23 cellular contexts compared by ENCODE assay signal in the genomic region with DNA sequence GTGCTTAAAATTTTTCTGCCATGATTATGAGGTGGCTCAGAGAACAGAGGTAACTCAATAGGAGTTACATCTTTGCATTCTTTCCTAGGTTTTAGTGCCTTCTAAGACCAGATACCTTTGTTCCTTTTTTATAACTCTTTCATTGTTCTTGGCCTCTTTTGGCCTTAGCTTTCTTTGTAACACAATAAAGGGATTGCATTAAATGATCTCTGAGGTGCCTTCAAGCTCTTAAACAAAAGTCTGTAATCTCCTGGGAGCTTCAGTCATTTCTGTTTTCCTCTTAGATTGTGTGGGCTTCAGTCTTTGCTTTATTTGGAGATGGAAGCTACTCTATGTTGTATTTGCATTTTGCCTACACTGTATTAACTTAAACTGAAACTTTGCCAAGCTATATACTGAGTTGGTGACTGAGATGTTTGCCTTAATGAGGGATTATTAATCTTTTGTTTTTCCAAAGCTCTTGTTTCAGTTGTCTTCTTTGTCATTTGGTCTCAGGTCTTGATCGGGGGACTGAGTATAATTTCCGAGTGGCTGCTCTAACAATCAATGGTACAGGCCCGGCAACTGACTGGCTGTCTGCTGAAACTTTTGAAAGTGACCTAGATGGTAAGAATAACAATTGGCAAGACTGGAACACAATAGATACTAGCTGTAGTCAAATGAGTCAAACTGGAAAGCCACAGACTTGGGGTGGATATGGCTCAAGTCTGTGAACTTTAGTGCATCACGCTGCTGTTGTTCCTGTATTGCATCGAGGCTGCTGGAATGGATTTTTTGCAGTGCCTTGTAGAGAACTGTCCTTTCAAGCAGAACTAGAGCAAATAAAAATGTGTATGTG.
DNase-seq lines count a peak whose midpoint lies in the region; ATAC-seq and TF ChIP-seq lines count a peak whose summit lies in the region.
"Had no signal": no experiment of that assay in that cellular context is flagged by ENCODE, and none has a peak within 500 bp of the region (broad histone marks: within the 10 kb centered on the region; RNA-seq: fewer than 3 reads in every experiment).

No MANE protein-coding gene starts in this region.

- no peaks in the 10 kb centered on the region for H3K79me2 ChIP-seq in neural progenitor cell (ENCODE audit: low read depth)

- peaks cover 9% of the 10 kb centered on the region for H3K4me1 ChIP-seq in neural progenitor cell
- H3K4me1 ChIP-seq: A549, heart right ventricle, psoas muscle, vagina had no signal

- no peak overlapping the region for H3K4me3 Mint-ChIP-seq in activated CD8-positive, alpha-beta T cell treated with anti-CD3 and anti-CD28 coated beads for 36 hours
- no peak overlapping the region for H3K4me3 Mint-ChIP-seq in activated CD8-positive, alpha-beta T cell treated with anti-CD3 and anti-CD28 coated beads, Interleukin-2, amount 10 ng/mL, durations not matched to agents 7 days and 5 days
- H3K4me3 Mint-ChIP-seq in neural progenitor cell (no peak overlapping the region), osteocyte (ENCODE audit: unreplicated experiment) (no peak overlapping the region)
- H3K4me3 Mint-ChIP-seq: central memory CD8-positive, alpha-beta T cell; naive thymus-derived CD4-positive, alpha-beta T cell had no signal

- no peak overlapping the region for H2AFZ ChIP-seq in neural progenitor cell (replicated peaks)

- CTCF ChIA-PET in activated CD8-positive, alpha-beta T cell treated with anti-CD3 and anti-CD28 coated beads for 36 hours (lab: Charles Lee): interaction anchor here (1.0 to 2.1 kb wide), 4 partner anchors 8 to 18 kb away, joined by 3 to 12 read pairs (median 4); no protein-coding TSS in a partner anchor
- CTCF ChIA-PET in activated CD8-positive, alpha-beta T cell treated with anti-CD3 and anti-CD28 coated beads, Interleukin-2, amount 10 ng/mL, durations not matched to agents 7 days and 5 days (lab: Charles Lee): interaction anchor here (0.9 to 1.9 kb wide), 6 partner anchors 9 to 17 kb away, joined by 3 to 6 read pairs (median 4); no protein-coding TSS in a partner anchor

- H3K27ac Mint-ChIP-seq in activated CD8-positive, alpha-beta T cell treated with anti-CD3 and anti-CD28 coated beads for 36 hours: no peak overlapping the region
- no peak overlapping the region for H3K27ac Mint-ChIP-seq in activated CD8-positive, alpha-beta T cell treated with anti-CD3 and anti-CD28 coated beads, Interleukin-2, amount 10 ng/mL, durations not matched to agents 7 days and 5 days
- H3K27ac Mint-ChIP-seq in neural progenitor cell (no peak overlapping the region), osteocyte (ENCODE audit: unreplicated experiment) (no peak overlapping the region)
- H3K27ac Mint-ChIP-seq: naive thymus-derived CD4-positive, alpha-beta T cell had no signal

- no peaks in the 10 kb centered on the region for H3K27me3 ChIP-seq in neural progenitor cell
- H3K27me3 ChIP-seq: heart right ventricle, vagina had no signal

- H3K36me3 Mint-ChIP-seq in activated CD8-positive, alpha-beta T cell treated with anti-CD3 and anti-CD28 coated beads for 36 hours (ENCODE audit: low read depth): no peaks in the 10 kb centered on the region
- H3K36me3 Mint-ChIP-seq in activated CD8-positive, alpha-beta T cell treated with anti-CD3 and anti-CD28 coated beads, Interleukin-2, amount 10 ng/mL, durations not matched to agents 7 days and 5 days (ENCODE audit: low read depth): no peaks in the 10 kb centered on the region
- H3K36me3 Mint-ChIP-seq in neural progenitor cell (peaks cover 48% of the 10 kb centered on the region), osteocyte (ENCODE audit: unreplicated experiment) (peaks cover 5% of the 10 kb centered on the region)

- H3K9ac ChIP-seq in neural progenitor cell: no peak overlapping the region

- H3K4me1 Mint-ChIP-seq in activated CD8-positive, alpha-beta T cell treated with anti-CD3 and anti-CD28 coated beads for 36 hours (ENCODE audit: low read depth): peaks cover 3% of the 10 kb centered on the region
- H3K4me1 Mint-ChIP-seq in activated CD8-positive, alpha-beta T cell treated with anti-CD3 and anti-CD28 coated beads, Interleukin-2, amount 10 ng/mL, durations not matched to agents 7 days and 5 days (ENCODE audit: low read depth): no peaks in the 10 kb centered on the region
- H3K4me1 Mint-ChIP-seq in neural progenitor cell (no peaks in the 10 kb centered on the region), osteocyte (ENCODE audit: unreplicated experiment) (no peaks in the 10 kb centered on the region)
- H3K4me1 Mint-ChIP-seq: central memory CD8-positive, alpha-beta T cell had no signal

- peaks cover 1% of the 10 kb centered on the region for H3K27me3 Mint-ChIP-seq in activated CD8-positive, alpha-beta T cell treated with anti-CD3 and anti-CD28 coated beads for 36 hours
- H3K27me3 Mint-ChIP-seq in activated CD8-positive, alpha-beta T cell treated with anti-CD3 and anti-CD28 coated beads, Interleukin-2, amount 10 ng/mL, durations not matched to agents 7 days and 5 days (ENCODE audit: low read depth): no peaks in the 10 kb centered on the region
- H3K27me3 Mint-ChIP-seq in neural progenitor cell (ENCODE audit: insufficient read depth, low read depth) (no peaks in the 10 kb centered on the region), osteocyte (ENCODE audit: unreplicated experiment) (no peaks in the 10 kb centered on the region)
- H3K27me3 Mint-ChIP-seq: central memory CD8-positive, alpha-beta T cell; naive thymus-derived CD4-positive, alpha-beta T cell had no signal

- POLR2A ChIA-PET in activated CD8-positive, alpha-beta T cell treated with anti-CD3 and anti-CD28 coated beads for 36 hours (lab: Charles Lee): no interaction called here
- POLR2A ChIA-PET in activated CD8-positive, alpha-beta T cell treated with anti-CD3 and anti-CD28 coated beads, Interleukin-2, amount 10 ng/mL, durations not matched to agents 7 days and 5 days (lab: Charles Lee): no interaction called here

- peak; percentile 39 for ATAC-seq in activated CD8-positive, alpha-beta T cell treated with anti-CD3 and anti-CD28 coated beads for 36 hours
- no peak for ATAC-seq in activated CD8-positive, alpha-beta T cell treated with anti-CD3 and anti-CD28 coated beads, Interleukin-2, amount 10 ng/mL, durations not matched to agents 7 days and 5 days
- ATAC-seq in GM21619 (IDR thresholded peaks at IDR 0.05; ENCODE audit: unreplicated experiment): peak; percentile 48
- ATAC-seq in HG03432 (IDR thresholded peaks at IDR 0.05; ENCODE audit: unreplicated experiment): peak; percentile 58
- no peak for ATAC-seq in GM18867 (IDR thresholded peaks at IDR 0.05; ENCODE audit: unreplicated experiment)
- ATAC-seq: A549; heart right ventricle; HepG2; naive thymus-derived CD4-positive, alpha-beta T cell; psoas muscle had no signal

- H3K4me2 ChIP-seq in neural progenitor cell: peak overlapping the region; percentile 38
- H3K4me2 ChIP-seq: A549, smooth muscle cell had no signal

- H3K27ac ChIP-seq in neural progenitor cell: peak overlapping the region; percentile 82
- H3K27ac ChIP-seq: A549, heart right ventricle, psoas muscle, RWPE1, vagina had no signal

- intact Hi-C loops in activated CD8-positive, alpha-beta T cell treated with anti-CD3 and anti-CD28 coated beads for 36 hours (cut with micrococcal nuclease): no loop called here

- no peak overlapping the region for H3K4me3 ChIP-seq in neural progenitor cell
- H3K4me3 ChIP-seq: A549, heart right ventricle, psoas muscle, smooth muscle cell, vagina had no signal

- peaks cover 21% of the 10 kb centered on the region for H3F3A ChIP-seq in neural progenitor cell (ENCODE audit: low read depth)

- H3K9me3 Mint-ChIP-seq in activated CD8-positive, alpha-beta T cell treated with anti-CD3 and anti-CD28 coated beads for 36 hours: no peaks in the 10 kb centered on the region
- H3K9me3 Mint-ChIP-seq in activated CD8-positive, alpha-beta T cell treated with anti-CD3 and anti-CD28 coated beads, Interleukin-2, amount 10 ng/mL, durations not matched to agents 7 days and 5 days (ENCODE audit: insufficient read depth): no peaks in the 10 kb centered on the region
- no peaks in the 10 kb centered on the region for H3K9me3 Mint-ChIP-seq in neural progenitor cell
- no peaks in the 10 kb centered on the region for H3K9me3 Mint-ChIP-seq in osteocyte (ENCODE audit: unreplicated experiment)
- H3K9me3 Mint-ChIP-seq: central memory CD8-positive, alpha-beta T cell; naive thymus-derived CD4-positive, alpha-beta T cell had no signal

- TF ChIP-seq CTCF in activated CD8-positive, alpha-beta T cell treated with anti-CD3 and anti-CD28 coated beads for 36 hours (IDR thresholded peaks at IDR 0.05): no peak
- TF ChIP-seq CTCF in neural progenitor cell (IDR thresholded peaks at IDR 0.05) (no peak), osteocyte (IDR thresholded peaks at IDR 0.05) (no peak)

- no peaks in the 10 kb centered on the region for H3K9me3 ChIP-seq in neural progenitor cell (ENCODE audit: low read depth)
- H3K9me3 ChIP-seq: A549, heart right ventricle, psoas muscle, vagina had no signal

- H3K36me3 ChIP-seq in neural progenitor cell: peaks cover 24% of the 10 kb centered on the region

- DNase-seq in activated CD8-positive, alpha-beta T cell treated with anti-CD3 and anti-CD28 coated beads for 36 hours: peak; percentile 18
- DNase-seq in activated CD8-positive, alpha-beta T cell treated with anti-CD3 and anti-CD28 coated beads, Interleukin-2, amount 10 ng/mL, durations not matched to agents 7 days and 5 days: no peak
- DNase-seq in neural progenitor cell (ENCODE audit: low spot score): peak; percentile 44
- DNase-seq in iPS-NIHi11 (ENCODE audit: low spot score): no peak
- no peak for DNase-seq in osteocyte (ENCODE audit: extremely low spot score, unreplicated experiment)
- DNase-seq: activated gamma-delta T cell; anterior cingulate cortex; C1 segment of cervical spinal cord; effector CD8-positive, alpha-beta T cell; GF-D8; heart right ventricle; naive thymus-derived CD4-positive, alpha-beta T cell; NCI-H1694; psoas muscle had no signal

- no peaks in the 10 kb centered on the region for H4K20me1 ChIP-seq in neural progenitor cell (ENCODE audit: low read depth)

Comparison
In these comparisons a context has a peak if more than half of its experiments do, and no peak if none do; other contexts are left out.
1. ATAC-seq: peak in activated CD8-positive, alpha-beta T cell treated with anti-CD3 and anti-CD28 coated beads for 36 hours (single experiment), GM21619 (single experiment) and HG03432 (single experiment); none in activated CD8-positive, alpha-beta T cell treated with anti-CD3 and anti-CD28 coated beads, Interleukin-2, amount 10 ng/mL, durations not matched to agents 7 days and 5 days (single experiment) and GM18867 (single experiment).
2. DNase-seq: peak in activated CD8-positive, alpha-beta T cell treated with anti-CD3 and anti-CD28 coated beads for 36 hours (single experiment) and neural progenitor cell (single experiment); none in activated CD8-positive, alpha-beta T cell treated with anti-CD3 and anti-CD28 coated beads, Interleukin-2, amount 10 ng/mL, durations not matched to agents 7 days and 5 days (single experiment), iPS-NIHi11 (single experiment) and osteocyte (single experiment).